ENCODE assay signal across 13 cellular contexts in genomic region chr7:144907577-144907976, GRCh38.
DNase-seq lines count a peak whose midpoint lies in the region; ATAC-seq, FAIRE-seq and TF ChIP-seq lines count a peak whose summit lies in the region.
"Had no signal": no experiment of that assay in that cellular context is flagged by ENCODE, and none has a peak within 500 bp of the region (broad histone marks: within the 10 kb centered on the region; RNA-seq: fewer than 3 reads in every experiment).

No MANE protein-coding gene starts in this region.

- RAD21 ChIA-PET in GM12878 (lab: Charles Lee; ENCODE audit: unreplicated experiment) = no interaction called here

- no peaks in the 10 kb centered on the region for H3K27me3 ChIP-seq in GM12878 (replicated peaks in 1 of 2; ENCODE audit: control insufficient read depth in 2 of 2, insufficient read depth in 2 of 2, low read length in 1 of 2)

- no peaks in the 10 kb centered on the region for H3K9me3 ChIP-seq in GM12878 (replicated peaks; ENCODE audit: control insufficient read depth, insufficient read depth, low read length)

- no peak for TF ChIP-seq EP300 in GM12878 (IDR thresholded peaks at IDR 0.05; ENCODE audit: borderline replicate concordance in 1 of 2, control insufficient read depth in 1 of 2, low read depth in 2 of 2, low read length in 2 of 2)

- POLR2A ChIA-PET in GM12878 (lab: Charles Lee) = no interaction called here

- H3K27ac ChIP-seq in GM12878 (ENCODE audit: control insufficient read depth, insufficient read depth) (no peak overlapping the region), caudate nucleus (ENCODE audit: low read depth, low read length) (no peak overlapping the region)

- intact Hi-C loops in GM12878 (cut with micrococcal nuclease; ENCODE audit: unreplicated experiment) = no loop called here

- ATAC-seq in GM18511 (IDR thresholded peaks at IDR 0.05; ENCODE audit: unreplicated experiment) (peak; percentile 78), GM21367 (IDR thresholded peaks at IDR 0.05; ENCODE audit: unreplicated experiment) (peak; percentile 83), HG03097 (IDR thresholded peaks at IDR 0.05; ENCODE audit: low FRiP score, unreplicated experiment) (peak; percentile 58), GM12878 (peak; percentile 74)
- ATAC-seq: CD8-positive, alpha-beta T cell; sciatic nerve had no signal

- no TSS peak for BruUV-seq in GM12878 (replicated peaks; lab: Mats Ljungman, UMichigan)

- DNase-seq in GM12878 (ENCODE audit: low read depth, low spot score) (peak; percentile 13), type B pancreatic cell (ENCODE audit: extremely low spot score, unreplicated experiment) (no peak), NCI-H2196 (lab: John Stamatoyannopoulos, UW; ENCODE audit: unreplicated experiment) (no peak), CD1c-positive myeloid dendritic cell (ENCODE audit: extremely low spot score) (no peak), caudate nucleus (lab: John Stamatoyannopoulos, UW) (no peak)
- DNase-seq: amniotic stem cell; CD8-positive, alpha-beta T cell; hippocampal formation; NCI-H1105 treated with DMSO at 0.1 percent for 48 hours had no signal

- SMC1A ChIA-PET in GM12878 (lab: Charles Lee; ENCODE audit: uncharacterized antibody, unreplicated experiment) = no interaction called here

- H3K36me3 Mint-ChIP-seq in type B pancreatic cell = no peaks in the 10 kb centered on the region
- H3K36me3 Mint-ChIP-seq: CD8-positive, alpha-beta T cell had no signal

- H3K79me2 ChIP-seq in GM12878 (ENCODE audit: control insufficient read depth, insufficient read depth, low read length) = no peaks in the 10 kb centered on the region

- CTCF ChIA-PET in GM12878 (lab: Yijun Ruan, JAX) = no interaction called here

- no peaks in the 10 kb centered on the region for H3K27me3 Mint-ChIP-seq in type B pancreatic cell

- H3K36me3 ChIP-seq in GM12878 (ENCODE audit: control insufficient read depth in 2 of 2, insufficient read depth in 2 of 2, low read length in 1 of 2) = no peaks in the 10 kb centered on the region

- peaks cover 4% of the 10 kb centered on the region for H3K9me3 Mint-ChIP-seq in type B pancreatic cell
- H3K9me3 Mint-ChIP-seq: CD8-positive, alpha-beta T cell had no signal

- no peak for TF ChIP-seq POLR2A in GM12878 (IDR thresholded peaks at IDR 0.05; ENCODE audit: low read depth, low read length)

- H3K4me2 ChIP-seq in GM12878 (ENCODE audit: control insufficient read depth, insufficient read depth) = no peak overlapping the region

- H3K27ac Mint-ChIP-seq in type B pancreatic cell = no peak overlapping the region
- H3K27ac Mint-ChIP-seq: CD8-positive, alpha-beta T cell had no signal

- no peak overlapping the region for H2AFZ ChIP-seq in GM12878 (ENCODE audit: control insufficient read depth, low read depth, low read length)

- H3K4me3 Mint-ChIP-seq in type B pancreatic cell = no peak overlapping the region
- H3K4me3 Mint-ChIP-seq: CD8-positive, alpha-beta T cell had no signal

- FAIRE-seq in GM12878 (lab: Jason Lieb, UNC) = peak; percentile 52

- peaks cover 10% of the 10 kb centered on the region; the same call in 1 of the 2 replicates for H3K4me1 ChIP-seq in GM12878 (ENCODE audit: control insufficient read depth, insufficient read depth, low read length)

- H3K9ac ChIP-seq in GM12878 (ENCODE audit: control insufficient read depth, insufficient read depth, low read length) = no peak overlapping the region

- no peak for TF ChIP-seq CTCF in GM12878 (IDR thresholded peaks at IDR 0.05 in 2 of 3, conservative IDR thresholded peaks at IDR 0.05 in 1 of 3; ENCODE audit: control insufficient read depth in 2 of 3, extremely low read depth in 1 of 3, insufficient read depth in 1 of 3, low read depth in 3 of 3, low read length in 3 of 3)
- TF ChIP-seq CTCF in type B pancreatic cell (conservative IDR thresholded peaks at IDR 0.05) = no peak

- no peaks in the 10 kb centered on the region for H4K20me1 ChIP-seq in GM12878 (ENCODE audit: control insufficient read depth, insufficient read depth)

- no peak for TF ChIP-seq RAD21 in GM12878 (IDR thresholded peaks at IDR 0.05; ENCODE audit: insufficient read depth, low read depth, low read length)

- in situ Hi-C loops in GM12878 (cut with MboI) = no loop called here

- peaks cover 4% of the 10 kb centered on the region for H3K4me1 Mint-ChIP-seq in type B pancreatic cell (ENCODE audit: unreplicated experiment)

- no peak overlapping the region for H3K4me3 ChIP-seq in GM12878

- WGBS in GM12878 (ENCODE audit: insufficient coverage, insufficient replicate concordance, low lambda C conversion rate, missing lambda C conversion rate) = 1% methylated on average over 4 of the region's 4 CpGs

TF ChIP-seq in GM12878, 131 proteins besides CTCF, POLR2A, EP300 and RAD21:
- 0 out of 2 replicates have a peak, but pooled peaks have one; percentile 20 for TF ChIP-seq RUNX3 (IDR thresholded peaks at IDR 0.05; ENCODE audit: low read length)
- TF ChIP-seq TCF3 (IDR thresholded peaks at IDR 0.05; ENCODE audit: borderline replicate concordance, insufficient read depth, low read depth, low read length) = no peak
TF ChIP-seq in GM12878: peak in this region for 1.
